ENCODE assay signal across 27 cellular contexts in the genomic region with DNA sequence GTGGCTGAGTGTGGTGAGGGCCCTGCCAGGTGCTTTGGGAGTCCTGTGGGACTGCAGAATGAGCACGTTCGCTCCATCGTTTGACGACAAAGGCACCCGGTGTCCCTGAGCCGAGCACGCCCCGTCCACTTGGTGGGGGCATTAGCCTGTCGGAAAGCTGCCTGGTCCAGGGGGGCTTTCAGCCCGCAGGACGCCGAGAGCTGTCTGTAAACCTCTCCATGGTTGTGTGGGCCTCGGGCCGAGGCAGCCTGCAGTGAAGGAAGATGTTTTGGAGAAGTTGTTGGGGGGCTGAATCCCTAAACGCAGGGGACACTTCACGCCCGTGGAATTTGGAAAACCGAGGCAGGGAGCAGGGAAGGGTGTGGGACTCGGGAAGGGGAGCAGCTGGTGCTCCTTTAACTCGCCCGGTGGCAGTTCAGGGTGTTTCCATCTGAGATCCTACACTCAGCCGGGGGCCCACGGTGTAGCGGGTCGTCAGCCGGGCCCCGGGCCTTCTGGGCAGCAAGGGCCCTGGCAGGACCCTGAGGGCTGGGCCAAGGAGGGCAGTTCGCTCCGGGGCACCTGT. TPM values are rescaled to one million over a fixed set of nuclear protein-coding genes. Genes with fewer than 3 reads are reported as not detected.
A peak's percentile ranks its signal among the peaks of the same experiment; 100 is the strongest.
DNase-seq lines count a peak whose midpoint lies in the region; ATAC-seq and TF ChIP-seq lines count a peak whose summit lies in the region.
"Had no signal": no experiment of that assay in that cellular context is flagged by ENCODE, and none has a peak within 500 bp of the region (broad histone marks: within the 10 kb centered on the region; RNA-seq: fewer than 3 reads in every experiment).

No MANE protein-coding gene starts in this region.

- no peak for TF ChIP-seq POLR2A in suprapubic skin (IDR thresholded peaks at IDR 0.05)

- H3K27me3 Mint-ChIP-seq in activated T-cell treated with anti-CD3 and anti-CD28 coated beads, Interleukin-2, amount 50 U/mL, for 24 hours, result peaks cover 27% of the 10 kb centered on the region

- no peaks in the 10 kb centered on the region for H3K4me1 ChIP-seq in suprapubic skin
- H3K4me1 ChIP-seq: parathyroid adenoma had no signal

- H3K9me3 ChIP-seq in suprapubic skin, result no peaks in the 10 kb centered on the region

- peak; percentile 20 for DNase-seq in activated T-cell treated with anti-CD3 and anti-CD28 coated beads, Interleukin-2, amount 50 U/mL, for 24 hours
- DNase-seq in activated T-cell treated with anti-CD3 and anti-CD28 coated beads, Interleukin-2, amount 50 U/mL, for 48 hours, result no peak
- peak; percentile 56 for DNase-seq in H7
- peak; percentile 35 for DNase-seq in left lobe of liver (ENCODE audit: low spot score)
- DNase-seq in suprapubic skin (ENCODE audit: low spot score in 2 of 2), result peak; percentile 49 to 61
- no peak for DNase-seq in Kasumi-1 (lab: John Stamatoyannopoulos, UW)
- no peak for DNase-seq in glomerular visceral epithelial cell (ENCODE audit: extremely low spot score)
- no peak for DNase-seq in NCI-H82 treated with DMSO at 0.1 percent for 48 hours (lab: John Stamatoyannopoulos, UW; ENCODE audit: unreplicated experiment)
- DNase-seq: activated B cell treated with CpG ODN at 0.5 μM for 24 hours; activated CD4-positive, alpha-beta T cell treated with anti-CD3 and anti-CD28 coated beads, Interleukin-2, amount 50 U/mL, for 4 hours; activated CD8-positive, alpha-beta memory T cell treated with anti-CD3 and anti-CD28 coated beads, Interleukin-2, amount 50 U/mL, for 4 hours; DMS 273 treated with DMSO at 0.1 percent for 48 hours; NCI-H1092; NCI-H187; NCI-H2171; NCI-H510A; NK-92 treated with Interleukin-12 subunit alpha and Interleukin-12 subunit beta, amount 100 ng/mL, for 24 hours; stimulated activated CD4-positive, alpha-beta T cell treated with anti-CD3 and anti-CD28 coated beads, Interleukin-4, amount 100 ng/mL, for 4 hours; SW 1271; T-helper 9 cell had no signal

- no peaks in the 10 kb centered on the region for H3K36me3 Mint-ChIP-seq in activated T-cell treated with anti-CD3 and anti-CD28 coated beads, Interleukin-2, amount 50 U/mL, for 24 hours (ENCODE audit: low read depth)
- H3K36me3 Mint-ChIP-seq: brain, IgD-negative memory B cell had no signal

- H3K36me3 ChIP-seq in H7 (replicated peaks; ENCODE audit: control insufficient read depth, insufficient read depth, low read length), result no peaks in the 10 kb centered on the region
- no peaks in the 10 kb centered on the region for H3K36me3 ChIP-seq in suprapubic skin

- H3K9me3 Mint-ChIP-seq in activated T-cell treated with anti-CD3 and anti-CD28 coated beads, Interleukin-2, amount 50 U/mL, for 24 hours, result peaks cover 7% of the 10 kb centered on the region

- 88% methylated on average over 21 of the region's 29 CpGs for WGBS in suprapubic skin

- no peak for TF ChIP-seq CTCF in suprapubic skin (IDR thresholded peaks at IDR 0.05)

- no peak overlapping the region for H3K27ac Mint-ChIP-seq in activated T-cell treated with anti-CD3 and anti-CD28 coated beads, Interleukin-2, amount 50 U/mL, for 24 hours
- H3K27ac Mint-ChIP-seq: activated B cell treated with CpG ODN at 0.5 μM for 24 hours; activated T-helper 2 cell treated with anti-CD3 and anti-CD28 coated beads, Interferon-gamma antibody, Interleukin-2, Interleukin-4, amounts not matched to agents 10 μg/mL and 5 μg/mL and 100 μg/mL, durations not matched to agents 14 hours and 24 hours and 36 hours; brain; CD8-positive, alpha-beta memory T cell; nephron progenitor cell; stimulated activated memory B cell treated with anti-CD40 and anti-IgM and Interleukin-4, amounts not matched to agents 10 μg/mL and 1 μg/mL and 100 μg/mL, for 72 hours had no signal

- TF ChIP-seq EP300 in suprapubic skin (IDR thresholded peaks at IDR 0.05), result no peak

- H3K4me1 Mint-ChIP-seq in activated T-cell treated with anti-CD3 and anti-CD28 coated beads, Interleukin-2, amount 50 U/mL, for 24 hours (ENCODE audit: low read depth), result no peaks in the 10 kb centered on the region
- H3K4me1 Mint-ChIP-seq: activated B cell treated with CpG ODN at 0.5 μM for 24 hours; brain; CD8-positive, alpha-beta memory T cell; IgD-negative memory B cell; stimulated activated memory B cell treated with anti-CD40 and anti-IgM and Interleukin-4, amounts not matched to agents 10 μg/mL and 1 μg/mL and 100 μg/mL, for 72 hours had no signal

- H3K4me3 Mint-ChIP-seq in activated T-cell treated with anti-CD3 and anti-CD28 coated beads, Interleukin-2, amount 50 U/mL, for 24 hours, result no peak overlapping the region
- H3K4me3 Mint-ChIP-seq: activated B cell treated with CpG ODN at 0.5 μM for 24 hours; brain; CD8-positive, alpha-beta memory T cell; IgD-negative memory B cell; nephron progenitor cell; stimulated activated memory B cell treated with anti-CD40 and anti-IgM and Interleukin-4, amounts not matched to agents 10 μg/mL and 1 μg/mL and 100 μg/mL, for 72 hours had no signal

- no peak overlapping the region for H3K27ac ChIP-seq in suprapubic skin
- H3K27ac ChIP-seq: parathyroid adenoma had no signal

- ATAC-seq in left lobe of liver, result no peak
- ATAC-seq: stimulated activated memory B cell treated with anti-CD40 and anti-IgM and Interleukin-4, amounts not matched to agents 10 μg/mL and 1 μg/mL and 100 μg/mL, for 72 hours had no signal

- H3K27me3 ChIP-seq in H7 (ENCODE audit: control insufficient read depth, insufficient read depth, low read length) (no peaks in the 10 kb centered on the region), suprapubic skin (peaks cover 13% of the 10 kb centered on the region)

- no peak overlapping the region for H3K4me3 ChIP-seq in H7 (ENCODE audit: insufficient read depth, low read depth, low read length)
- H3K4me3 ChIP-seq in suprapubic skin, result no peak overlapping the region

RNA-seq across cellular contexts. Expression of gene MRPL36, which starts 53.7 kb away (rescaled TPM):
- 49.4 and 83.8 TPM in 2 replicates for total RNA-seq in H7 (2014; rRNA removed; shearing (Covaris generic))
- 31.1 TPM for total RNA-seq in left lobe of liver
- 10 to 100 TPM; 13.7 to 62.5 (median 41.2) TPM for total RNA-seq in suprapubic skin

RNA-seq across cellular contexts. Expression of gene NDUFS6, which starts 55.3 kb away (rescaled TPM):
- 35.2 and 51.9 TPM in 2 replicates for total RNA-seq in H7 (2014; rRNA removed; shearing (Covaris generic))
- 27.0 TPM for total RNA-seq in left lobe of liver
- total RNA-seq in suprapubic skin, result 10 to 100 TPM; 38.9 to 64.5 (median 51.2) TPM

Comparison
In these comparisons a context has a peak if more than half of its experiments do, and no peak if none do; other contexts are left out.
1. DNase-seq: peak in activated T-cell treated with anti-CD3 and anti-CD28 coated beads, Interleukin-2, amount 50 U/mL, for 24 hours (single experiment), H7 (single experiment), left lobe of liver (single experiment) and suprapubic skin (2 of 2); none in activated T-cell treated with anti-CD3 and anti-CD28 coated beads, Interleukin-2, amount 50 U/mL, for 48 hours (0 of 2), Kasumi-1 (0 of 2), glomerular visceral epithelial cell (single experiment) and NCI-H82 treated with DMSO at 0.1 percent for 48 hours (single experiment).